Comparison of ENCODE assay signal across 14 cellular contexts in the genomic region with DNA sequence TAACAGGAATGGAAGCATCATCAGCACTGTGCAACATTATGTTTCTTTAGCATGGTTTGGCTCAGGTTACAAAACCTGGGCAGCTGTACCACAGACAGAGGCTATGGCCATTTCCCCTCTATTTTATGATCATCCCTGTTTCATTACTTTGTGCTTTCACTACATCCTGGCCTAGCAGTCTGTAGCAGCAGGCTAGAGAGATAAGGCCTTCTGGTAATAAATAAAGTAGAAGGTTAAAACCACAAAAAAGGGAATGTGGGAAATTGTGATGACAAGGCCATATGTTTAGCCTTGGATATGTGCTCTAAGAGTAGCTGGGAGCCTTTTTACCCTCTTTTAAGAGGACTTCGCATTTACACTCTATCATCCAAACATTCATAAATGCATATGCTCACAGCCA.
DNase-seq lines count a peak whose midpoint lies in the region; ATAC-seq and TF ChIP-seq lines count a peak whose summit lies in the region.
"Had no signal": no experiment of that assay in that cellular context is flagged by ENCODE, and none has a peak within 500 bp of the region (broad histone marks: within the 10 kb centered on the region; RNA-seq: fewer than 3 reads in every experiment).

No MANE protein-coding gene starts in this region.

- H3K36me3 Mint-ChIP-seq in activated CD4-positive, alpha-beta T cell treated with anti-CD3 and anti-CD28 coated beads for 36 hours (ENCODE audit: low read depth) = no peaks in the 10 kb centered on the region
- H3K36me3 Mint-ChIP-seq in neural progenitor cell = no peaks in the 10 kb centered on the region

- no peaks in the 10 kb centered on the region for H3K27me3 Mint-ChIP-seq in activated CD4-positive, alpha-beta T cell treated with anti-CD3 and anti-CD28 coated beads for 36 hours
- H3K27me3 Mint-ChIP-seq in neural progenitor cell (ENCODE audit: insufficient read depth, low read depth) = peaks cover 2% of the 10 kb centered on the region

- DNase-seq in DMS153 (lab: John Stamatoyannopoulos, UW) (peak; percentile 36), NCI-H748 treated with DMSO at 0.1 percent for 48 hours (lab: John Stamatoyannopoulos, UW) (peak; percentile 50), Kasumi-1 (lab: John Stamatoyannopoulos, UW) (no peak), neural progenitor cell (ENCODE audit: low spot score) (no peak), GM20000 (ENCODE audit: low spot score) (no peak)
- no peak for DNase-seq in activated CD4-positive, alpha-beta T cell treated with anti-CD3 and anti-CD28 coated beads for 36 hours
- DNase-seq: central memory CD4-positive, alpha-beta T cell; left ventricle myocardium superior; NCI-H1048; occipital lobe; transverse colon had no signal

- H3F3A ChIP-seq in neural progenitor cell (ENCODE audit: low read depth) = no peaks in the 10 kb centered on the region

- no peak overlapping the region for H3K4me2 ChIP-seq in neural progenitor cell

- no peaks in the 10 kb centered on the region for H3K9me3 ChIP-seq in neural progenitor cell (ENCODE audit: low read depth)
- H3K9me3 ChIP-seq: transverse colon had no signal

- ATAC-seq in GM19452 (IDR thresholded peaks at IDR 0.05; ENCODE audit: unreplicated experiment) (peak; percentile 25), HG02938 (IDR thresholded peaks at IDR 0.05; ENCODE audit: unreplicated experiment) (peak; percentile 13)
- no peak for ATAC-seq in activated CD4-positive, alpha-beta T cell treated with anti-CD3 and anti-CD28 coated beads for 36 hours
- ATAC-seq: left ventricle myocardium superior had no signal

- CTCF ChIA-PET in activated CD4-positive, alpha-beta T cell treated with anti-CD3 and anti-CD28 coated beads for 36 hours (lab: Charles Lee) = no interaction called here

- H3K27ac Mint-ChIP-seq in activated CD4-positive, alpha-beta T cell treated with anti-CD3 and anti-CD28 coated beads for 36 hours = no peak overlapping the region
- no peak overlapping the region for H3K27ac Mint-ChIP-seq in neural progenitor cell

- no peak overlapping the region for H2AFZ ChIP-seq in neural progenitor cell (replicated peaks)

- H3K4me3 Mint-ChIP-seq in activated CD4-positive, alpha-beta T cell treated with anti-CD3 and anti-CD28 coated beads for 36 hours = no peak overlapping the region
- H3K4me3 Mint-ChIP-seq in neural progenitor cell = no peak overlapping the region

- intact Hi-C loops in activated CD4-positive, alpha-beta T cell treated with anti-CD3 and anti-CD28 coated beads for 36 hours (cut with DNase I, micrococcal nuclease) = no loop called here

- no peaks in the 10 kb centered on the region for H3K36me3 ChIP-seq in neural progenitor cell
- H3K36me3 ChIP-seq: transverse colon had no signal

- H3K4me3 ChIP-seq in neural progenitor cell = no peak overlapping the region
- H3K4me3 ChIP-seq: transverse colon had no signal

- TF ChIP-seq CTCF in neural progenitor cell (IDR thresholded peaks at IDR 0.05) (no peak), GM20000 (IDR thresholded peaks at IDR 0.05; ENCODE audit: extremely low read depth, missing control alignments) (no peak)

- no peaks in the 10 kb centered on the region for H3K27me3 ChIP-seq in neural progenitor cell
- H3K27me3 ChIP-seq: transverse colon had no signal

- H3K4me1 ChIP-seq in neural progenitor cell = no peaks in the 10 kb centered on the region
- H3K4me1 ChIP-seq: transverse colon had no signal

- H3K9me3 Mint-ChIP-seq in activated CD4-positive, alpha-beta T cell treated with anti-CD3 and anti-CD28 coated beads for 36 hours (ENCODE audit: low read depth) = no peaks in the 10 kb centered on the region
- no peaks in the 10 kb centered on the region for H3K9me3 Mint-ChIP-seq in neural progenitor cell

- no peak overlapping the region for H3K9ac ChIP-seq in neural progenitor cell

- no peak overlapping the region for H3K27ac ChIP-seq in neural progenitor cell
- H3K27ac ChIP-seq: transverse colon, VCaP had no signal

- H4K20me1 ChIP-seq in neural progenitor cell (ENCODE audit: low read depth) = no peaks in the 10 kb centered on the region

- POLR2A ChIA-PET in activated CD4-positive, alpha-beta T cell treated with anti-CD3 and anti-CD28 coated beads for 36 hours (lab: Charles Lee) = no interaction called here

- no peaks in the 10 kb centered on the region for H3K4me1 Mint-ChIP-seq in activated CD4-positive, alpha-beta T cell treated with anti-CD3 and anti-CD28 coated beads for 36 hours
- H3K4me1 Mint-ChIP-seq in neural progenitor cell = no peaks in the 10 kb centered on the region

- H3K79me2 ChIP-seq in neural progenitor cell (ENCODE audit: low read depth) = no peaks in the 10 kb centered on the region

Comparison
In these comparisons a context has a peak if more than half of its experiments do, and no peak if none do; other contexts are left out.
1. DNase-seq: peak in DMS153 (single experiment) and NCI-H748 treated with DMSO at 0.1 percent for 48 hours (single experiment); none in activated CD4-positive, alpha-beta T cell treated with anti-CD3 and anti-CD28 coated beads for 36 hours (single experiment), Kasumi-1 (0 of 2), neural progenitor cell (single experiment) and GM20000 (single experiment).